ENCODE assay signal across 13 cellular contexts in genomic region chr2:84212611-84213314, GRCh38.
DNase-seq lines count a peak whose midpoint lies in the region; ATAC-seq and TF ChIP-seq lines count a peak whose summit lies in the region.
"Had no signal": no experiment of that assay in that cellular context is flagged by ENCODE, and none has a peak within 500 bp of the region (broad histone marks: within the 10 kb centered on the region; RNA-seq: fewer than 3 reads in every experiment).

No MANE protein-coding gene starts in this region.

- 69 to 81% (median 75%) methylated on average over 5 of the region's 5 CpGs for WGBS in heart left ventricle, 4 donors

- H3K36me3 ChIP-seq in heart left ventricle = no peaks in the 10 kb centered on the region
- H3K36me3 ChIP-seq: ascending aorta had no signal

- no peaks in the 10 kb centered on the region for H3K4me1 ChIP-seq in heart left ventricle
- H3K4me1 ChIP-seq: ascending aorta, psoas muscle had no signal

- no peak for TF ChIP-seq CTCF in heart left ventricle (IDR thresholded peaks at IDR 0.05)

- no peak overlapping the region for H3K4me3 ChIP-seq in heart left ventricle
- H3K4me3 ChIP-seq: ascending aorta, psoas muscle had no signal

- peaks cover 65% of the 10 kb centered on the region for H3K27me3 Mint-ChIP-seq in T-helper 17 cell

- DNase-seq in SHP77 (lab: John Stamatoyannopoulos, UW) (no peak), T-helper 17 cell (no peak), heart left ventricle (no peak)
- DNase-seq: NCI-H526, psoas muscle had no signal

- ATAC-seq in GM18508 (IDR thresholded peaks at IDR 0.05; ENCODE audit: insufficient read depth, unreplicated experiment) (peak; percentile 92), GM19438 (IDR thresholded peaks at IDR 0.05; ENCODE audit: low read depth, unreplicated experiment) (peak; percentile 93), HG02678 (IDR thresholded peaks at IDR 0.05; ENCODE audit: unreplicated experiment) (peak; percentile 90), HG03439 (IDR thresholded peaks at IDR 0.05; ENCODE audit: unreplicated experiment) (peak; percentile 80), T-helper 17 cell (no peak), GM19328 (IDR thresholded peaks at IDR 0.05; ENCODE audit: unreplicated experiment) (no peak), heart left ventricle (no peak)
- ATAC-seq: psoas muscle had no signal

- H3K27me3 ChIP-seq in heart left ventricle = peaks cover 0 to 4% (median 0%) of the 10 kb centered on the region in 9 donors
- H3K27me3 ChIP-seq: ascending aorta had no signal

- no peaks in the 10 kb centered on the region for H3K36me3 Mint-ChIP-seq in T-helper 17 cell (ENCODE audit: low read depth)
- H3K36me3 Mint-ChIP-seq: CD14-positive monocyte had no signal

- no peak overlapping the region for H3K4me3 Mint-ChIP-seq in T-helper 17 cell
- H3K4me3 Mint-ChIP-seq: CD14-positive monocyte had no signal

- no peaks in the 10 kb centered on the region for H3K4me1 Mint-ChIP-seq in T-helper 17 cell
- H3K4me1 Mint-ChIP-seq: CD14-positive monocyte had no signal

- no peak overlapping the region for H3K27ac Mint-ChIP-seq in T-helper 17 cell

- no peak overlapping the region for H3K27ac ChIP-seq in heart left ventricle
- H3K27ac ChIP-seq: ascending aorta, psoas muscle, VCaP had no signal

- H3K9me3 ChIP-seq in T-helper 17 cell (ENCODE audit: control insufficient read depth, low read length, poor library complexity, severe bottlenecking) = no peaks in the 10 kb centered on the region
- H3K9me3 ChIP-seq in heart left ventricle = no peaks in the 10 kb centered on the region
- H3K9me3 ChIP-seq: ascending aorta, psoas muscle had no signal

- TF ChIP-seq POLR2A in heart left ventricle (IDR thresholded peaks at IDR 0.05) = no peak

- intact Hi-C loops in heart left ventricle (cut with DNase I) = no loop called here

Comparison
In these comparisons a context has a peak if more than half of its experiments do, and no peak if none do; other contexts are left out.
1. ATAC-seq: peak in GM18508 (single experiment), GM19438 (single experiment), HG02678 (single experiment) and HG03439 (single experiment); none in T-helper 17 cell (single experiment), GM19328 (single experiment) and heart left ventricle (0 of 4).